Comparison of ENCODE assay signal across 8 cellular contexts in genomic region chr1:85297855-85298629, GRCh38. TPM values are rescaled to one million over a fixed set of nuclear protein-coding genes. Genes with fewer than 3 reads are reported as not detected.
DNase-seq lines count a peak whose midpoint lies in the region; ATAC-seq and TF ChIP-seq lines count a peak whose summit lies in the region.

No MANE protein-coding gene starts in this region.

- DNase-seq in GM03348 (ENCODE audit: low spot score) (peak; percentile 83), HCT116 (ENCODE audit: low read depth, low spot score) (peak; percentile 89), NB4 (ENCODE audit: low read depth) (peak; percentile 84), nephron progenitor cell (no peak), superior temporal gyrus (ENCODE audit: extremely low spot score) (peak; percentile 50), cerebellar cortex (ENCODE audit: low spot score) (no peak)
- peak; percentile 33 to 75 for DNase-seq in activated CD4-positive, alpha-beta T cell treated with anti-CD3 and anti-CD28 coated beads, Interleukin-2, amount 50 U/mL, for 24 hours (ENCODE audit: low read depth in 1 of 2, low spot score in 1 of 2)
- peak; percentile 25 to 57 (median 51) for DNase-seq in effector memory CD4-positive, alpha-beta T cell

- peak; percentile 42 for TF ChIP-seq RAD21 in HCT116 (IDR thresholded peaks at IDR 0.05; ENCODE audit: low read depth)

- peaks cover 30 to 50% of the 10 kb centered on the region in 2 experiments for H3K4me1 ChIP-seq in HCT116 (ENCODE audit: control insufficient read depth in 1 of 2, insufficient read depth in 2 of 2, low read length in 2 of 2)
- peaks cover 7% of the 10 kb centered on the region for H3K4me1 ChIP-seq in effector memory CD4-positive, alpha-beta T cell (ENCODE audit: control insufficient read depth, insufficient read depth, low read length, poor library complexity, severe bottlenecking)

- H3K9me3 ChIP-seq in HCT116 (ENCODE audit: control insufficient read depth in 1 of 2, insufficient read depth in 1 of 2, low read depth in 1 of 2, low read length in 2 of 2), result no peaks in the 10 kb centered on the region
- no peaks in the 10 kb centered on the region for H3K9me3 ChIP-seq in effector memory CD4-positive, alpha-beta T cell (ENCODE audit: control insufficient read depth, low read length)

- intact Hi-C loops in HCT116 (cut with micrococcal nuclease), result no loop called here

- TF ChIP-seq CTCF in HCT116 (IDR thresholded peaks at IDR 0.05 in 2 of 3, conservative IDR thresholded peaks at IDR 0.05 in 1 of 3; ENCODE audit: borderline replicate concordance in 1 of 3, insufficient read depth in 1 of 3, low read depth in 2 of 3, low read length in 2 of 3) (no peak), NB4 (IDR thresholded peaks at IDR 0.05; ENCODE audit: low read depth, low read length) (no peak), nephron progenitor cell (IDR thresholded peaks at IDR 0.05) (no peak)

- H3K4me3 ChIP-seq in HCT116 (replicated peaks in 1 of 2; ENCODE audit: low read depth in 1 of 2, low read length in 2 of 2), result peak overlapping the region in 1 of 2 experiments; percentile 39; a peak in 2 of 4 replicates
- peak overlapping the region; percentile 9 for H3K4me3 ChIP-seq in NB4 (ENCODE audit: low read depth, low read length)
- no peak overlapping the region for H3K4me3 ChIP-seq in effector memory CD4-positive, alpha-beta T cell (ENCODE audit: insufficient read depth, low read depth, low read length, poor library complexity, severe bottlenecking)

- H3K27ac ChIP-seq in HCT116 (ENCODE audit: low read depth, low read length), result peak overlapping the region; percentile 44
- H3K27ac ChIP-seq in effector memory CD4-positive, alpha-beta T cell (ENCODE audit: insufficient read depth, low read length, poor library complexity, severe bottlenecking), result no peak overlapping the region

- H3K27ac Mint-ChIP-seq in nephron progenitor cell, result peak overlapping the region; percentile 28

- BruUV-seq in HCT116 (replicated peaks; lab: Mats Ljungman, UMichigan), result TSS peak; percentile 43

- RAD21 ChIA-PET in HCT116 (lab: Charles Lee; ENCODE audit: low non-redundant PET in 1 of 2, low total read pairs in 2 of 2, uncharacterized antibody in 2 of 2, unreplicated experiment in 2 of 2), result no interaction called here

- H2AFZ ChIP-seq in HCT116 (ENCODE audit: low read depth, low read length, poor library complexity, severe bottlenecking), result peak overlapping the region; percentile 53

- H3K9me2 ChIP-seq in HCT116 (ENCODE audit: insufficient read depth), result no peaks in the 10 kb centered on the region

- no peaks in the 10 kb centered on the region for H3K79me2 ChIP-seq in HCT116 (ENCODE audit: insufficient read depth, low read length)

- no peaks in the 10 kb centered on the region for H3K9me3 Mint-ChIP-seq in nephron progenitor cell

- no peaks in the 10 kb centered on the region for H3K36me3 Mint-ChIP-seq in nephron progenitor cell (ENCODE audit: low read depth)

- peaks cover 32% of the 10 kb centered on the region for H3K4me1 Mint-ChIP-seq in nephron progenitor cell

- peak; percentile 78 for ATAC-seq in HCT116

- no peaks in the 10 kb centered on the region for H3K27me3 ChIP-seq in HCT116 (ENCODE audit: insufficient read depth, low read length)
- H3K27me3 ChIP-seq in effector memory CD4-positive, alpha-beta T cell (replicated peaks; ENCODE audit: control insufficient read depth, insufficient read depth, low read length, poor library complexity, severe bottlenecking), result no peaks in the 10 kb centered on the region

- POLR2A ChIA-PET in HCT116 (lab: Charles Lee), result interaction anchor here (0.9 to 1.0 kb wide), 2 partner anchors 21 to 22 kb away, joined by 3 read pairs; partner anchors contain the start of gene BCL10

- H4K20me1 ChIP-seq in HCT116 (ENCODE audit: insufficient read depth), result no peaks in the 10 kb centered on the region

- H3K36me3 ChIP-seq in HCT116 (ENCODE audit: control insufficient read depth in 1 of 2, insufficient read depth in 2 of 2, low read length in 2 of 2), result no peaks in the 10 kb centered on the region
- no peaks in the 10 kb centered on the region for H3K36me3 ChIP-seq in effector memory CD4-positive, alpha-beta T cell (ENCODE audit: control insufficient read depth, insufficient read depth, low read length)

- H3K27me3 Mint-ChIP-seq in nephron progenitor cell (ENCODE audit: low read depth, poor library complexity), result peaks cover 10% of the 10 kb centered on the region

- no peak for TF ChIP-seq POLR2A in HCT116 (IDR thresholded peaks at IDR 0.05; ENCODE audit: borderline replicate concordance, extremely low read depth, insufficient read depth, insufficient read length)
- TF ChIP-seq POLR2A in NB4 (IDR thresholded peaks at IDR 0.05; ENCODE audit: extremely low read depth, insufficient read length), result no peak

- CTCF ChIA-PET in HCT116 (lab: Charles Lee), result interaction anchor here (0.9 to 2.0 kb wide), 3 partner anchors 10 to 395 kb away, joined by 3 to 9 read pairs (median 3); no protein-coding TSS in a partner anchor

- no peak overlapping the region for H3K4me3 Mint-ChIP-seq in nephron progenitor cell

- peak overlapping the region; percentile 19 for H3K9ac ChIP-seq in HCT116 (ENCODE audit: low read length)

- H3K4me2 ChIP-seq in HCT116 (ENCODE audit: low read length), result peak overlapping the region; percentile 75

TF ChIP-seq in HCT116, 20 proteins besides CTCF, POLR2A, EP300 and RAD21 (continues in another document):
- TF ChIP-seq ZBTB33 (IDR thresholded peaks at IDR 0.05; ENCODE audit: extremely low read depth, insufficient replicate concordance, low read length) (no peak), ZFX (IDR thresholded peaks at IDR 0.05) (no peak), ELF1 (IDR thresholded peaks at IDR 0.05; ENCODE audit: borderline replicate concordance, low read depth) (no peak), EGR1 (IDR thresholded peaks at IDR 0.05; ENCODE audit: low read depth) (peak; percentile 72), YY1 (IDR thresholded peaks at IDR 0.05; ENCODE audit: extremely low read depth, insufficient replicate concordance, low read depth, low read length) (no peak), CBX3 (IDR thresholded peaks at IDR 0.05; ENCODE audit: low read depth) (peak; percentile 89), REST (IDR thresholded peaks at IDR 0.05; ENCODE audit: low read depth) (no peak), FOSL1 (IDR thresholded peaks at IDR 0.05; ENCODE audit: low read depth) (peak; percentile 94), SP1 (IDR thresholded peaks at IDR 0.05; ENCODE audit: low read depth) (peak; percentile 91), CEBPB (IDR thresholded peaks at IDR 0.05; ENCODE audit: low read depth) (peak; percentile 87), ATF3 (IDR thresholded peaks at IDR 0.05) (no peak), SIN3A (IDR thresholded peaks at IDR 0.05; ENCODE audit: low read depth) (peak; percentile 98), POLR2AphosphoS5 (IDR thresholded peaks at IDR 0.05; ENCODE audit: low read depth, low read length) (peak; percentile 67; the same call in 1 of the 2 replicates), EZH2 (IDR thresholded peaks at IDR 0.05) (no peak), EZH2phosphoT487 (IDR thresholded peaks at IDR 0.05; ENCODE audit: borderline replicate concordance) (no peak), TCF7L2 (IDR thresholded peaks at IDR 0.05; ENCODE audit: borderline replicate concordance, extremely low read depth, insufficient read depth, insufficient read length) (peak; percentile 50), JUND (IDR thresholded peaks at IDR 0.05) (peak; percentile 95)

RNA-seq across cellular contexts. Expression of gene BCL10, which starts 21.6 kb away (rescaled TPM):
- total RNA-seq in HCT116 (2021; ENCODE audit: unreplicated experiment), result 33.8 TPM
- 10.7 and 12.1 TPM in 2 replicates for polyA plus RNA-seq in HCT116 (2012)

RNA-seq across cellular contexts. Expression of gene C1orf52, which starts 38.6 kb away (rescaled TPM):
- total RNA-seq in HCT116 (2021; ENCODE audit: unreplicated experiment), result 23.3 TPM
- polyA plus RNA-seq in HCT116 (2012), result 19.9 and 20.1 TPM in 2 replicates

Comparison
In these comparisons a context has a peak if more than half of its experiments do, and no peak if none do; other contexts are left out.
1. DNase-seq: peak in GM03348 (single experiment), HCT116 (single experiment), NB4 (single experiment), activated CD4-positive, alpha-beta T cell treated with anti-CD3 and anti-CD28 coated beads, Interleukin-2, amount 50 U/mL, for 24 hours (2 of 2), effector memory CD4-positive, alpha-beta T cell (3 of 3) and superior temporal gyrus (single experiment); none in nephron progenitor cell (single experiment) and cerebellar cortex (single experiment).